Comparison of ENCODE assay signal across 8 cellular contexts in genomic region chr22:36528795-36529718, GRCh38. TPM values are rescaled to one million over a fixed set of nuclear protein-coding genes. Genes with fewer than 3 reads are reported as not detected.
DNase-seq lines count a peak whose midpoint lies in the region; ATAC-seq and TF ChIP-seq lines count a peak whose summit lies in the region.

TSS of gene EIF3D (minus strand) at chr22:36529166. CDS start at chr22:36526121, 3,045 bp downstream.

- peaks cover 52% of the 10 kb centered on the region for H3K36me3 Mint-ChIP-seq in activated T-cell treated with anti-CD3 and anti-CD28 coated beads, Interleukin-2, amount 50 U/mL, for 24 hours (ENCODE audit: low read depth)

- no peaks in the 10 kb centered on the region for H3K9me3 Mint-ChIP-seq in activated T-cell treated with anti-CD3 and anti-CD28 coated beads, Interleukin-2, amount 50 U/mL, for 24 hours

- H3K4me1 Mint-ChIP-seq in activated T-cell treated with anti-CD3 and anti-CD28 coated beads, Interleukin-2, amount 50 U/mL, for 24 hours (ENCODE audit: low read depth) = peaks cover 32% of the 10 kb centered on the region

- H3K27me3 Mint-ChIP-seq in activated T-cell treated with anti-CD3 and anti-CD28 coated beads, Interleukin-2, amount 50 U/mL, for 24 hours = no peaks in the 10 kb centered on the region

- ATAC-seq in GM21717 (IDR thresholded peaks at IDR 0.05; ENCODE audit: unreplicated experiment) = peak; percentile 87

- peak; percentile 1 for TF ChIP-seq CTCF in epithelial cell of proximal tubule (conservative IDR thresholded peaks at IDR 0.05; ENCODE audit: low read depth, low read length)

- H3K4me3 ChIP-seq in epithelial cell of proximal tubule (ENCODE audit: low read depth, low read length) = peak within 1 kb of the TSS; percentile 100

- DNase-seq in DMS153 treated with DMSO at 0.1 percent for 48 hours (lab: John Stamatoyannopoulos, UW; ENCODE audit: unreplicated experiment) (peak; percentile 97), KBM-7 (peak; percentile 100), epithelial cell of proximal tubule (ENCODE audit: low read depth) (peak; percentile 93), mucosa of gallbladder (ENCODE audit: low spot score) (peak; percentile 99)
- DNase-seq in activated T-cell treated with anti-CD3 and anti-CD28 coated beads, Interleukin-2, amount 50 U/mL, for 24 hours = peak; percentile 99
- peak; percentile 93 to 96 for DNase-seq in stimulated activated CD8-positive, alpha-beta memory T cell treated with anti-CD3 and anti-CD28 coated beads, Interleukin-4, amount 100 ng/mL, for 4 hours (ENCODE audit: low read depth in 2 of 2, low spot score in 1 of 2)

- in situ Hi-C loops in KBM-7 (cut with MboI; ENCODE audit: low pct_unique_long_range_greater_than_20kb, low sequenced_read_pairs) = loop anchor here (25.0 kb wide), 1 partner anchor 458 kb away; no protein-coding TSS in a partner anchor

- H3K27ac Mint-ChIP-seq in activated T-cell treated with anti-CD3 and anti-CD28 coated beads, Interleukin-2, amount 50 U/mL, for 24 hours = peak within 1 kb of the TSS; percentile 99

- H3K4me3 Mint-ChIP-seq in activated T-cell treated with anti-CD3 and anti-CD28 coated beads, Interleukin-2, amount 50 U/mL, for 24 hours = peak within 1 kb of the TSS; percentile 94

TF ChIP-seq in PFSK-1, 5 proteins besides CTCF, POLR2A, EP300 and RAD21:
- TF ChIP-seq REST (IDR thresholded peaks at IDR 0.05; ENCODE audit: insufficient read depth in 1 of 2, low read depth in 2 of 2, low read length in 2 of 2) = peak in 1 of 2 experiments; percentile 21; a peak in 1 of 4 replicates
- TF ChIP-seq TAF1 (IDR thresholded peaks at IDR 0.05; ENCODE audit: borderline replicate concordance, insufficient read depth, low read length) = peak; percentile 84
- peak; percentile 91 for TF ChIP-seq POLR2AphosphoS5 (IDR thresholded peaks at IDR 0.05; ENCODE audit: low read depth, low read length)
- peak; percentile 95 for TF ChIP-seq FOXP2 (optimal IDR thresholded peaks at IDR 0.05; ENCODE audit: borderline replicate concordance, extremely low read depth, extremely low read length, insufficient read depth)
- peak; percentile 22; the same call in 1 of the 2 replicates for TF ChIP-seq SIN3A (IDR thresholded peaks at IDR 0.05; ENCODE audit: borderline replicate concordance, insufficient read depth, low read length)
TF ChIP-seq in PFSK-1: peak in this region for 5.

RNA-seq across cellular contexts. Expression of gene EIF3D, which starts in this region (rescaled TPM):
- 352 TPM for polyA plus RNA-seq in PFSK-1 (2012; ENCODE audit: insufficient read length, low read depth)
- total RNA-seq in epithelial cell of proximal tubule (297 and 435 TPM in 2 replicates), mucosa of gallbladder (125 TPM)

Comparison
In these comparisons a context has a peak if more than half of its experiments do, and no peak if none do; other contexts are left out.
1. Peak in every context shown above with its lines: DNase-seq, ATAC-seq and H3K4me3 ChIP-seq.